In the genomic region with DNA sequence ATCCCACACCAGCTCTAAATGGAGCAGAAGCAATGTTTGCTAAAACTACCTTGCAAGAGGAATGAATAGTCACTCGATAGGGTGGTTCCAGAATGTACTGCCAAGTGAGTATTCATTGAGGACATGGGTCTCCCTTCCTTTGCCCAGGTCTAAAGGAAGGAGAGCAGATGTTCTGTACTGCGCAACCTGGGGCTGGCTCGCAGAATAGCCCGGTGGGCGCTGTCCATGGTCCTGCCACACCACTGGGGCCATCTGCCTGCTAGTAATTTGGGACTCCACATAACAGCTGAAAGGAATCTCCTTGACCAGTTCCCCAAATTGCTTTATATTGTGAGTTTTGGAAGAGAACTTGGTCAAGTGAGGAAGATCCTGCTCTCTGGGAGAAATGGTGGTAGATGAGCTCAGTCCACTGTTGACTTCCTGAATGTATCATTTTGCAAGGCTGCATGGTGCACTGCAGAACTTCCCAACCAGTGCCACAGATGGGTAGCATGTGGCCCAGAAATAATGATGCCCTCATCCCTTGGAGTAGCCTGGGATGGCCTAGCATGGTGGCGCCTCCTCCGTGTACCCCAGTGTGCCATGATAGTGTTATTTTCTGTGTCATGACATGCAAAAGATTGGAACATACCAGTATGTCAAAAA, we compare ENCODE assay signal across 8 cellular contexts. TPM values are rescaled to one million over a fixed set of nuclear protein-coding genes. Genes with fewer than 3 reads are reported as not detected.
DNase-seq lines count a peak whose midpoint lies in the region; ATAC-seq and TF ChIP-seq lines count a peak whose summit lies in the region.

No MANE protein-coding gene starts in this region.

- H3K27ac ChIP-seq in HEK293 (ENCODE audit: extremely low read depth, low read depth, low read length) (no peak overlapping the region), mammary epithelial cell (ENCODE audit: insufficient read depth, low read depth, low read length) (no peak overlapping the region), mesenchymal stem cell (ENCODE audit: low read length, poor library complexity, severe bottlenecking) (no peak overlapping the region), uterus (no peak overlapping the region)

- H4K8ac ChIP-seq in mesenchymal stem cell (ENCODE audit: low read length): no peak overlapping the region

- TF ChIP-seq CTCF in HEK293 (tag by site-specific recombination; IDR thresholded peaks at IDR 0.05) (no peak), mammary epithelial cell (conservative IDR thresholded peaks at IDR 0.05 in 1 of 2, IDR thresholded peaks at IDR 0.05 in 1 of 2; ENCODE audit: extremely low read depth in 1 of 2, insufficient read depth in 1 of 2, low read depth in 1 of 2, low read length in 2 of 2) (no peak), uterus (IDR thresholded peaks at IDR 0.05) (no peak)

- no peak overlapping the region for H3K18ac ChIP-seq in mesenchymal stem cell (ENCODE audit: low read depth in 1 of 2, low read length in 2 of 2)

- TF ChIP-seq POLR2A in uterus (IDR thresholded peaks at IDR 0.05): no peak

- CTCF ChIA-PET in HEK293 (lab: Yijun Ruan, JAX): interaction anchor here (2.0 kb wide), 1 partner anchor 41 kb away, joined by 5 read pairs; no protein-coding TSS in a partner anchor
- CTCF ChIA-PET in mammary epithelial cell (lab: Charles Lee; ENCODE audit: low non-redundant PET): interaction anchor here (0.8 kb wide), 1 partner anchor 13 kb away, joined by 5 read pairs; no protein-coding TSS in a partner anchor

- dilution Hi-C loops in mammary epithelial cell (cut with HindIII; ENCODE audit: low sequenced_read_pairs): no loop called here

- no peak overlapping the region for H3K4me3 ChIP-seq in HEK293 (ENCODE audit: low read depth, low read length)
- no peak overlapping the region for H3K4me3 ChIP-seq in mammary epithelial cell (replicated peaks in 1 of 3; ENCODE audit: insufficient read depth in 1 of 3, low read depth in 2 of 3, low read length in 3 of 3)
- H3K4me3 ChIP-seq in mesenchymal stem cell (ENCODE audit: insufficient read depth in 1 of 2, low read depth in 1 of 2, low read length in 2 of 2): no peak overlapping the region
- H3K4me3 ChIP-seq in uterus: no peak overlapping the region

- POLR2A ChIA-PET in HEK293 (lab: Yijun Ruan, JAX): no interaction called here

- H3K4me2 ChIP-seq in mammary epithelial cell (ENCODE audit: insufficient read depth, low read depth, low read length): no peak overlapping the region
- H3K4me2 ChIP-seq in mesenchymal stem cell (ENCODE audit: low read length, poor library complexity, severe bottlenecking): no peak overlapping the region

- no peak for ATAC-seq in GM18498 (IDR thresholded peaks at IDR 0.05; ENCODE audit: unreplicated experiment)

- no peak overlapping the region for H4K91ac ChIP-seq in mesenchymal stem cell (ENCODE audit: low read length)

- intact Hi-C loops in mammary epithelial cell (cut with micrococcal nuclease) (no loop called here), uterus (cut with DNase I; ENCODE audit: low total_unique reads) (no loop called here)

- no peaks in the 10 kb centered on the region for H3K79me1 ChIP-seq in mesenchymal stem cell (replicated peaks; ENCODE audit: low read length, poor library complexity, severe bottlenecking)

- H3K9ac ChIP-seq in mammary epithelial cell (ENCODE audit: insufficient read depth, low read length): no peak overlapping the region
- no peak overlapping the region for H3K9ac ChIP-seq in mesenchymal stem cell (ENCODE audit: low read length)

- H2AK5ac ChIP-seq in mesenchymal stem cell (ENCODE audit: low read length, severe bottlenecking): no peak overlapping the region

- H3K36me3 ChIP-seq in HEK293 (ENCODE audit: control insufficient read depth in 2 of 2, insufficient read depth in 1 of 2, low read length in 2 of 2) (no peaks in the 10 kb centered on the region), mammary epithelial cell (ENCODE audit: insufficient read depth, low read length) (no peaks in the 10 kb centered on the region), mesenchymal stem cell (ENCODE audit: control insufficient read depth in 1 of 2, insufficient read depth in 2 of 2, low read depth in 1 of 2, low read length in 2 of 2) (no peaks in the 10 kb centered on the region), uterus (no peaks in the 10 kb centered on the region)

- H2BK5ac ChIP-seq in mesenchymal stem cell (ENCODE audit: low read depth, low read length, poor library complexity, severe bottlenecking): no peak overlapping the region

- H3K4ac ChIP-seq in mesenchymal stem cell (ENCODE audit: low read depth in 1 of 2, low read length in 2 of 2): no peak overlapping the region

- H3K4me1 ChIP-seq in HEK293 (ENCODE audit: control insufficient read depth, insufficient read depth, low read length) (no peaks in the 10 kb centered on the region), mammary epithelial cell (ENCODE audit: insufficient read depth, low read length) (no peaks in the 10 kb centered on the region), mesenchymal stem cell (ENCODE audit: control insufficient read depth, insufficient read depth, low read depth, low read length) (peaks cover 1% of the 10 kb centered on the region), uterus (no peaks in the 10 kb centered on the region)

- H2BK15ac ChIP-seq in mesenchymal stem cell (ENCODE audit: low read depth, poor library complexity, severe bottlenecking): no peak overlapping the region

- no peak overlapping the region for H2BK12ac ChIP-seq in mesenchymal stem cell (ENCODE audit: low read length in 2 of 2)

- H3K23ac ChIP-seq in mesenchymal stem cell (ENCODE audit: low read length in 2 of 2): no peak overlapping the region

- 20% methylated on average over 7 of the region's 7 CpGs for WGBS in mammary epithelial cell (ENCODE audit: low coverage, missing lambda C conversion rate)
- 27% methylated on average over 7 of the region's 7 CpGs for WGBS in mesenchymal stem cell

- H3K27me3 ChIP-seq in mammary epithelial cell (ENCODE audit: insufficient read depth, low read length) (peaks cover 18% of the 10 kb centered on the region), mesenchymal stem cell (ENCODE audit: control insufficient read depth in 1 of 2, insufficient read depth in 1 of 2, low read length in 2 of 2) (peaks cover 44 to 61% of the 10 kb centered on the region in 2 experiments), uterus (peaks cover 0 to 9% of the 10 kb centered on the region in 2 donors)

- in situ Hi-C loops in mammary epithelial cell (cut with MboI; ENCODE audit: low sequenced_read_pairs in 2 of 2): no loop called here

- H3K14ac ChIP-seq in mesenchymal stem cell (ENCODE audit: low read length in 2 of 2): no peak overlapping the region

- no peaks in the 10 kb centered on the region for H4K20me1 ChIP-seq in mammary epithelial cell (ENCODE audit: insufficient read depth, low read length)

- H2AFZ ChIP-seq in mammary epithelial cell (ENCODE audit: low read depth, low read length) (no peak overlapping the region), mesenchymal stem cell (ENCODE audit: low read depth, low read length) (no peak overlapping the region)

- H3K9me3 ChIP-seq in HEK293 (ENCODE audit: control insufficient read depth, insufficient read depth, low read depth, low read length) (no peaks in the 10 kb centered on the region), mammary epithelial cell (replicated peaks; ENCODE audit: insufficient read depth, low read length) (no peaks in the 10 kb centered on the region), mesenchymal stem cell (ENCODE audit: control insufficient read depth, low read length) (no peaks in the 10 kb centered on the region), uterus (no peaks in the 10 kb centered on the region)

- no peaks in the 10 kb centered on the region for H3K79me2 ChIP-seq in mammary epithelial cell (ENCODE audit: insufficient read depth, low read length)

- no TSS peak for BruUV-seq in mammary epithelial cell (replicated peaks; lab: Mats Ljungman, UMichigan)

- DNase-seq in T-helper 2 cell (peak in 3 of 5 experiments; percentile 13 to 35 (median 22)), mammary epithelial cell (peak; percentile 53), mesenchymal stem cell (peak; percentile 56), uterus (peak; percentile 22 to 45), DMS79 (lab: John Stamatoyannopoulos, UW) (no peak), NCI-H2107 treated with DMSO at 0.1 percent for 48 hours (lab: John Stamatoyannopoulos, UW; ENCODE audit: unreplicated experiment) (no peak)

- H2BK120ac ChIP-seq in mesenchymal stem cell (ENCODE audit: low read depth, low read length): no peak overlapping the region

TF ChIP-seq in HEK293, 187 proteins besides CTCF, POLR2A, EP300 and RAD21 (continues in another document):
- TF ChIP-seq SETDB1 (IDR thresholded peaks at IDR 0.05; ENCODE audit: insufficient read length, low read length) (no peak), ZFP37 (tag by site-specific recombination; IDR thresholded peaks at IDR 0.05) (no peak)

RNA-seq across cellular contexts. Expression of gene SLC6A17, which starts 5.7 kb away (rescaled TPM):
- under 1 TPM; under 0.01 to 0.52 TPM for total RNA-seq in mammary epithelial cell
- polyA plus RNA-seq in mammary epithelial cell: 0.09 TPM
- not detected for polyA minus RNA-seq in mammary epithelial cell
- polyA plus RNA-seq in mesenchymal stem cell (2013, experiment 1 of 2): 0.04 TPM
- 0.04 TPM for polyA plus RNA-seq in mesenchymal stem cell (2013, experiment 2 of 2)
- total RNA-seq in uterus: under 1 TPM in 2 of 4 donors, not detected in 2; 0.07 to 0.15 TPM

RNA-seq across cellular contexts. Expression of gene UBL4B, which starts 43.8 kb away (rescaled TPM):
- not detected for total RNA-seq in mammary epithelial cell
- polyA plus RNA-seq in mammary epithelial cell: not detected
- polyA minus RNA-seq in mammary epithelial cell: not detected
- not detected for polyA plus RNA-seq in mesenchymal stem cell (2013, experiment 1 of 2)
- not detected for polyA plus RNA-seq in mesenchymal stem cell (2013, experiment 2 of 2)
- total RNA-seq in uterus: not detected

RNA-seq across cellular contexts. Expression of gene KCNC4, which starts 54.1 kb away (rescaled TPM):
- total RNA-seq in mammary epithelial cell (1 to 10 TPM; 5.3 to 6.7 TPM), uterus (10 to 100 TPM in 1 of 4 donors, 1 to 10 TPM in 3; 2.1 to 29.4 (median 3.9) TPM)
- 3.6 TPM for polyA plus RNA-seq in mammary epithelial cell
- polyA minus RNA-seq in mammary epithelial cell: 8.2 TPM
- 0.17 TPM for polyA plus RNA-seq in mesenchymal stem cell (2013, experiment 1 of 2)
- 0.23 TPM for polyA plus RNA-seq in mesenchymal stem cell (2013, experiment 2 of 2)

Comparison
In these comparisons a context has a peak if more than half of its experiments do, and no peak if none do; other contexts are left out.
1. DNase-seq: peak in T-helper 2 cell (3 of 5), mammary epithelial cell (single experiment), mesenchymal stem cell (single experiment) and uterus (2 of 2); none in DMS79 (single experiment) and NCI-H2107 treated with DMSO at 0.1 percent for 48 hours (single experiment).